7 cellular contexts compared by ENCODE assay signal in genomic region chr1:145430830-145431229, GRCh38. TPM values are rescaled to one million over a fixed set of nuclear protein-coding genes. Genes with fewer than 3 reads are reported as not detected.
A peak's percentile ranks its signal among the peaks of the same experiment; 100 is the strongest.
DNase-seq lines count a peak whose midpoint lies in the region; ATAC-seq and TF ChIP-seq lines count a peak whose summit lies in the region.
"Not testable (repeated sequence)": the region's sequence is repeated elsewhere in the genome, so short reads cannot be mapped to it uniquely, and the experiment has no call there.

No MANE protein-coding gene starts in this region.

- DNase-seq in cerebellar cortex (ENCODE audit: low spot score): peak; percentile 33
- not testable (repeated sequence) for DNase-seq in mucosa of descending colon; neural progenitor cell (ENCODE audit: low spot score); stimulated activated naive CD8-positive, alpha-beta T cell treated with anti-CD3 and anti-CD28 coated beads, Interleukin-15, amount 100 ng/mL, for 72 hours

- not testable (repeated sequence) for H3K36me3 Mint-ChIP-seq in activated T-helper 17 cell treated with anti-CD3 and anti-CD28 coated beads, Interleukin-2, amount 50 U/mL, for 72 hours (ENCODE audit: low read depth); neural progenitor cell

- intact Hi-C loops in mucosa of descending colon (cut with DNase I, micrococcal nuclease): not testable (repeated sequence)

- H3K9me3 ChIP-seq in HUES6 (ENCODE audit: control insufficient read depth, insufficient read depth, low read depth, low read length); iPS-15b (ENCODE audit: control insufficient read depth, insufficient read depth, low read length); mucosa of descending colon; neural progenitor cell (ENCODE audit: low read depth): not testable (repeated sequence)

- peaks cover 72% of the 10 kb centered on the region for H3K27me3 ChIP-seq in HUES6 (ENCODE audit: control insufficient read depth, insufficient read depth, low read length)
- peaks cover 59% of the 10 kb centered on the region for H3K27me3 ChIP-seq in iPS-15b (ENCODE audit: control insufficient read depth, insufficient read depth, low read length)
- H3K27me3 ChIP-seq in neural progenitor cell: peaks cover 85% of the 10 kb centered on the region

- not testable (repeated sequence) for H3K27ac ChIP-seq in HUES6 (ENCODE audit: low read depth, low read length); neural progenitor cell

- peak overlapping the region; percentile 4 for H3K4me3 Mint-ChIP-seq in activated T-helper 17 cell treated with anti-CD3 and anti-CD28 coated beads, Interleukin-2, amount 50 U/mL, for 72 hours
- H3K4me3 Mint-ChIP-seq in neural progenitor cell: peak overlapping the region; percentile 59
- peak overlapping the region; percentile 22 to 37 for H3K4me3 Mint-ChIP-seq in stimulated activated naive CD8-positive, alpha-beta T cell treated with anti-CD3 and anti-CD28 coated beads, Interleukin-15, amount 100 ng/mL, for 72 hours

- not testable (repeated sequence) for H3K4me1 ChIP-seq in HUES6 (ENCODE audit: control insufficient read depth, insufficient read depth, low read length); iPS-15b (ENCODE audit: control insufficient read depth, insufficient read depth, low read length); mucosa of descending colon (ENCODE audit: low read depth); neural progenitor cell

- H3K27ac Mint-ChIP-seq in activated T-helper 17 cell treated with anti-CD3 and anti-CD28 coated beads, Interleukin-2, amount 50 U/mL, for 72 hours; neural progenitor cell; stimulated activated naive CD8-positive, alpha-beta T cell treated with anti-CD3 and anti-CD28 coated beads, Interleukin-15, amount 100 ng/mL, for 72 hours: not testable (repeated sequence)

- H3K4me3 ChIP-seq in HUES6 (ENCODE audit: low read depth, low read length) (peak overlapping the region; percentile 42; the same call in 1 of the 2 replicates), iPS-15b (ENCODE audit: low read depth, low read length) (peak overlapping the region; percentile 32), neural progenitor cell (peak overlapping the region; percentile 42)
- not testable (repeated sequence) for H3K4me3 ChIP-seq in mucosa of descending colon

- not testable (repeated sequence) for ATAC-seq in activated T-helper 17 cell treated with anti-CD3 and anti-CD28 coated beads, Interleukin-2, amount 50 U/mL, for 72 hours (replicated peaks); stimulated activated naive CD8-positive, alpha-beta T cell treated with anti-CD3 and anti-CD28 coated beads, Interleukin-15, amount 100 ng/mL, for 72 hours
- ATAC-seq in mucosa of descending colon: peak; percentile 21

- H2AFZ ChIP-seq in neural progenitor cell (replicated peaks): not testable (repeated sequence)

- not testable (repeated sequence) for H3K9me3 Mint-ChIP-seq in activated T-helper 17 cell treated with anti-CD3 and anti-CD28 coated beads, Interleukin-2, amount 50 U/mL, for 72 hours
- H3K9me3 Mint-ChIP-seq in neural progenitor cell: peaks cover 25% of the 10 kb centered on the region
- H3K9me3 Mint-ChIP-seq in stimulated activated naive CD8-positive, alpha-beta T cell treated with anti-CD3 and anti-CD28 coated beads, Interleukin-15, amount 100 ng/mL, for 72 hours: peaks cover 9 to 19% of the 10 kb centered on the region in 2 donors

- H3F3A ChIP-seq in neural progenitor cell (ENCODE audit: low read depth): not testable (repeated sequence)

- H4K20me1 ChIP-seq in neural progenitor cell (ENCODE audit: low read depth): not testable (repeated sequence)

- not testable (repeated sequence) for TF ChIP-seq CTCF in mucosa of descending colon (IDR thresholded peaks at IDR 0.05); neural progenitor cell (IDR thresholded peaks at IDR 0.05)

- H3K79me2 ChIP-seq in neural progenitor cell (ENCODE audit: low read depth): not testable (repeated sequence)

- peaks cover 36% of the 10 kb centered on the region for H3K27me3 Mint-ChIP-seq in activated T-helper 17 cell treated with anti-CD3 and anti-CD28 coated beads, Interleukin-2, amount 50 U/mL, for 72 hours
- peaks cover 49% of the 10 kb centered on the region for H3K27me3 Mint-ChIP-seq in neural progenitor cell (ENCODE audit: insufficient read depth, low read depth)
- peaks cover 73% of the 10 kb centered on the region for H3K27me3 Mint-ChIP-seq in stimulated activated naive CD8-positive, alpha-beta T cell treated with anti-CD3 and anti-CD28 coated beads, Interleukin-15, amount 100 ng/mL, for 72 hours

- H3K9ac ChIP-seq in HUES6 (ENCODE audit: low read length); iPS-15b (ENCODE audit: low read depth, low read length); neural progenitor cell: not testable (repeated sequence)

- H3K36me3 ChIP-seq in HUES6 (ENCODE audit: control insufficient read depth, insufficient read depth, low read length); iPS-15b (ENCODE audit: control insufficient read depth, insufficient read depth, low read length); mucosa of descending colon (ENCODE audit: low read depth); neural progenitor cell: not testable (repeated sequence)

- H3K4me2 ChIP-seq in neural progenitor cell: peak overlapping the region; percentile 31

- H3K4me1 Mint-ChIP-seq in activated T-helper 17 cell treated with anti-CD3 and anti-CD28 coated beads, Interleukin-2, amount 50 U/mL, for 72 hours; neural progenitor cell: not testable (repeated sequence)
- H3K4me1 Mint-ChIP-seq in stimulated activated naive CD8-positive, alpha-beta T cell treated with anti-CD3 and anti-CD28 coated beads, Interleukin-15, amount 100 ng/mL, for 72 hours: peaks cover 12% of the 10 kb centered on the region

RNA-seq across cellular contexts. Expression of gene NBPF20, which starts 5.4 kb away (rescaled TPM):
- 1 to 10 TPM; 2.9 to 4.0 TPM for total RNA-seq in activated T-helper 17 cell treated with anti-CD3 and anti-CD28 coated beads, Interleukin-2, amount 50 U/mL, for 72 hours
- total RNA-seq in mucosa of descending colon (1 to 10 TPM; 2.0 to 4.6 (median 2.7) TPM), neural progenitor cell (ENCODE audit: low replicate concordance) (0.37 and 0.68 TPM in 2 replicates)

Comparison
In these comparisons a context has a peak if more than half of its experiments do, and no peak if none do; other contexts are left out.
1. H3K4me3 Mint-ChIP-seq: peak in every context shown above with its lines; median percentile 59 in neural progenitor cell; 30 in stimulated activated naive CD8-positive, alpha-beta T cell treated with anti-CD3 and anti-CD28 coated beads, Interleukin-15, amount 100 ng/mL, for 72 hours; 4 in activated T-helper 17 cell treated with anti-CD3 and anti-CD28 coated beads, Interleukin-2, amount 50 U/mL, for 72 hours.